In the genomic region with DNA sequence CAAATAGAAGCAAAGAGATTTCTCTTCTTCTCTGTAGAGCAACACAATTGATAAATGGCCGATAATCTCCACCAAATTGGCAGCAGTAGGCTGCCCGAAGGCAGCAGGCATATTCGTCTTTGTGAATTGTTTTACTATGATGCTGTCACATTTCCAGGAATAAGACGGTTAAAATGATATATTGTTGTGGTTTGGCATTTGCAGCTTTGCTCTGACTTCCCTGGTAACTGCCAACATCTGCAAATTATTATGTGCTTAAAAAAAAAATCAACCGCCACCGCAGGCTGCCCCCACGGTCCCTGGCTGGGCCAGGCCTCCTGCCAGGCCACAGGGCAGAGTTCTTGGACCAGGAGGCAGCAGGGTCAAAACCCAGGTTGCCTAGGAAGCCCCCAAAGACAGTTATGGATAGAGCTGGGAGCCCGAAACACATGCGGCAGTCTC, we compare ENCODE assay signal across 8 cellular contexts.
DNase-seq lines count a peak whose midpoint lies in the region; ATAC-seq and TF ChIP-seq lines count a peak whose summit lies in the region.

No MANE protein-coding gene starts in this region.

- H3K36me3 ChIP-seq in A673 (ENCODE audit: insufficient read depth, low read length, poor library complexity, severe bottlenecking) (no peaks in the 10 kb centered on the region), IMR-90 (ENCODE audit: control insufficient read depth, insufficient read depth, low read length) (no peaks in the 10 kb centered on the region), adrenal gland (replicated peaks in 1 of 2) (no peaks in the 10 kb centered on the region), lung (ENCODE audit: control insufficient read depth in 2 of 2, insufficient read depth in 2 of 2, low read length in 2 of 2) (no peaks in the 10 kb centered on the region), H7 (replicated peaks; ENCODE audit: control insufficient read depth, insufficient read depth, low read length) (no peaks in the 10 kb centered on the region)

- BruUV-seq in A673 (replicated peaks; lab: Mats Ljungman, UMichigan) (no TSS peak), IMR-90 (replicated peaks; lab: Mats Ljungman, UMichigan) (no TSS peak)

- H4K8ac ChIP-seq in IMR-90 (ENCODE audit: low read depth in 2 of 2, low read length in 2 of 2): peak overlapping the region in 1 of 2 experiments; percentile 28; a peak in 1 of 4 replicates

- peak overlapping the region; percentile 77 for H2BK20ac ChIP-seq in IMR-90 (ENCODE audit: low read depth, low read length)

- intact Hi-C loops in A673 (cut with micrococcal nuclease; ENCODE audit: unreplicated experiment): no loop called here
- intact Hi-C loops in IMR-90 (cut with micrococcal nuclease): loop anchor here (2.0 to 10.0 kb wide), 4 partner anchors 63 to 250 kb away; a partner anchor contains a TSS
- intact Hi-C loops in adrenal gland (cut with DNase I): no loop called here
- intact Hi-C loops in posterior cingulate gyrus (cut with DNase I): loop anchor here (10.0 kb wide), 1 partner anchor 180 kb away; a partner anchor contains a TSS

- peak overlapping the region; percentile 53; the same call in 1 of the 2 replicates for H3K56ac ChIP-seq in IMR-90 (ENCODE audit: extremely low read depth, insufficient read depth, low read length)

- H3K4me3 ChIP-seq in A673 (ENCODE audit: low read depth, low read length, poor library complexity, severe bottlenecking) (no peak overlapping the region), IMR-90 (ENCODE audit: insufficient read depth, low read depth, low read length) (no peak overlapping the region), adrenal gland (no peak overlapping the region), lung (no peak overlapping the region), H7 (ENCODE audit: insufficient read depth, low read depth, low read length) (no peak overlapping the region)

- peak overlapping the region; percentile 38; the same call in 1 of the 2 replicates for H3K18ac ChIP-seq in IMR-90 (ENCODE audit: low read depth, low read length)

- peak overlapping the region; percentile 53 for H3K27ac ChIP-seq in A673 (ENCODE audit: low read depth, low read length, poor library complexity, severe bottlenecking)
- peak overlapping the region; percentile 78 for H3K27ac ChIP-seq in IMR-90 (ENCODE audit: insufficient read depth, low read length)
- H3K27ac ChIP-seq in adrenal gland: peak overlapping the region in 4 of 5 donors; percentile 21 to 75 (median 52)
- H3K27ac ChIP-seq in lung (ENCODE audit: low read depth in 1 of 2, low read length in 1 of 2): peak overlapping the region; percentile 38 to 61

- H2AK9ac ChIP-seq in IMR-90 (replicated peaks; ENCODE audit: low read depth, low read length, poor library complexity): no peak overlapping the region

- peak overlapping the region; percentile 54; the same call in 1 of the 2 replicates for H4K91ac ChIP-seq in IMR-90 (ENCODE audit: insufficient read depth, low read depth, low read length)

- no peaks in the 10 kb centered on the region for H3K79me1 ChIP-seq in IMR-90 (ENCODE audit: low read depth in 1 of 2, low read length in 2 of 2)

- dilution Hi-C loops in IMR-90 (cut with HindIII; ENCODE audit: low sequenced_read_pairs, unreplicated experiment): no loop called here

- ATAC-seq in IMR-90 (ENCODE audit: low read depth): peak; percentile 19
- peak; percentile 43 for ATAC-seq in lung (ENCODE audit: insufficient read depth, low FRiP score)
- ATAC-seq in GM19397 (IDR thresholded peaks at IDR 0.05; ENCODE audit: unreplicated experiment): no peak

- CTCF ChIA-PET in A673 (lab: Charles Lee): no interaction called here
- CTCF ChIA-PET in IMR-90 (lab: Yijun Ruan, JAX): interaction anchor here (1.0 kb wide), 1 partner anchor 132 kb away, joined by 4 read pairs; no protein-coding TSS in a partner anchor

- peaks cover 46% of the 10 kb centered on the region for H3K4me1 ChIP-seq in A673 (ENCODE audit: insufficient read depth, low read length, poor library complexity, severe bottlenecking)
- peaks cover 29% of the 10 kb centered on the region for H3K4me1 ChIP-seq in IMR-90 (ENCODE audit: control insufficient read depth, insufficient read depth, low read length)
- H3K4me1 ChIP-seq in adrenal gland (replicated peaks in 1 of 2): peaks cover 4 to 50% of the 10 kb centered on the region in 2 donors
- H3K4me1 ChIP-seq in lung (ENCODE audit: control insufficient read depth in 2 of 2, insufficient read depth in 2 of 2, low read length in 2 of 2): peaks cover 22 to 29% of the 10 kb centered on the region in 2 donors

- WGBS in IMR-90 (ENCODE audit: extremely low coverage in 2 of 2, insufficient read length in 1 of 2), 2 experiments: 0% methylated on average over 1 of the region's 9 CpGs; no CpG with 5 or more reads in 1 of the 2 experiments
- WGBS in adrenal gland, 4 donors: 9 to 23% (median 14%) methylated on average over 9 of the region's 9 CpGs
- 9 to 32% methylated on average over 9 of the region's 9 CpGs for WGBS in lung, 2 donors

- H3K9me3 ChIP-seq in A673 (ENCODE audit: low read depth, low read length, poor library complexity, severe bottlenecking) (no peaks in the 10 kb centered on the region), IMR-90 (ENCODE audit: control insufficient read depth, insufficient read depth, low read length) (no peaks in the 10 kb centered on the region), adrenal gland (replicated peaks in 1 of 3) (no peaks in the 10 kb centered on the region), lung (ENCODE audit: control insufficient read depth in 2 of 2, insufficient read depth in 1 of 2, low read length in 1 of 2) (no peaks in the 10 kb centered on the region)

- H3K4ac ChIP-seq in IMR-90 (ENCODE audit: low read depth, low read length): peak overlapping the region; percentile 74

- peak; percentile 36 for DNase-seq in A673 (ENCODE audit: low spot score)
- DNase-seq in IMR-90: peak; percentile 86
- DNase-seq in adrenal gland: peak in 3 of 7 donors; percentile 37 to 62 (median 40)
- DNase-seq in lung (ENCODE audit: low spot score): no peak
- no peak for DNase-seq in posterior cingulate gyrus
- no peak for DNase-seq in H7
- DNase-seq in SIG-M5 treated with dmso at 0.1 percent for 504 hours (lab: John Stamatoyannopoulos, UW; ENCODE audit: unreplicated experiment): no peak

- no peak overlapping the region for H4K5ac ChIP-seq in IMR-90 (ENCODE audit: low read depth, low read length)

- POLR2A ChIA-PET in A673 (lab: Charles Lee; ENCODE audit: low non-redundant PET): interaction anchor here (0.7 to 0.8 kb wide), 2 partner anchors 142 to 175 kb away, joined by 3 read pairs; no protein-coding TSS in a partner anchor
- POLR2A ChIA-PET in IMR-90 (lab: Charles Lee; ENCODE audit: unreplicated experiment): interaction anchor here (0.8 kb wide), 1 partner anchor 11 kb away, joined by 3 read pairs; no protein-coding TSS in a partner anchor

- in situ Hi-C loops in IMR-90 (cut with MboI; ENCODE audit: low sequenced_read_pairs): no loop called here

- no peaks in the 10 kb centered on the region; the same call in 1 of the 2 replicates for H4K20me1 ChIP-seq in IMR-90 (ENCODE audit: insufficient read depth, low read length)

- peak overlapping the region; percentile 25; the same call in 1 of the 3 replicates for H2BK15ac ChIP-seq in IMR-90 (ENCODE audit: low read depth, low read length)

- H3K27me3 ChIP-seq in A673 (replicated peaks; ENCODE audit: insufficient read depth, low read depth, low read length, poor library complexity) (no peaks in the 10 kb centered on the region), IMR-90 (ENCODE audit: control insufficient read depth, insufficient read depth, low read length) (no peaks in the 10 kb centered on the region), adrenal gland (no peaks in the 10 kb centered on the region), lung (ENCODE audit: control insufficient read depth, insufficient read depth) (no peaks in the 10 kb centered on the region), H7 (ENCODE audit: control insufficient read depth, insufficient read depth, low read length) (no peaks in the 10 kb centered on the region)

- H3K23ac ChIP-seq in IMR-90 (ENCODE audit: low read depth, low read length): peak overlapping the region; percentile 69; the same call in 1 of the 2 replicates

- no peak for TF ChIP-seq CTCF in A673 (conservative IDR thresholded peaks at IDR 0.05; ENCODE audit: low read depth, low read length)
- TF ChIP-seq CTCF in IMR-90 (conservative IDR thresholded peaks at IDR 0.05; ENCODE audit: low read depth, low read length): no peak
- TF ChIP-seq CTCF in adrenal gland (IDR thresholded peaks at IDR 0.05): no peak
- no peak for TF ChIP-seq CTCF in lung (IDR thresholded peaks at IDR 0.05; ENCODE audit: control extremely low read depth, extremely low read depth)

- peak overlapping the region; percentile 37; the same call in 1 of the 2 replicates for H2AK5ac ChIP-seq in IMR-90 (ENCODE audit: low read depth, low read length)

- TF ChIP-seq RAD21 in IMR-90 (IDR thresholded peaks at IDR 0.05; ENCODE audit: low read length): no peak

- no peak overlapping the region for H3K9ac ChIP-seq in IMR-90 (ENCODE audit: low read depth, low read length)

- H2BK120ac ChIP-seq in IMR-90 (ENCODE audit: low read depth, low read length): peak overlapping the region; percentile 83

- peak overlapping the region; percentile 3 for H2BK5ac ChIP-seq in IMR-90 (ENCODE audit: low read depth, low read length, poor library complexity, severe bottlenecking)

- 0 out of 2 replicates have a peak overlapping the region, but pooled peaks have one; percentile 25 for H3K14ac ChIP-seq in IMR-90 (replicated peaks; ENCODE audit: low read depth, low read length)

- H3K9me1 ChIP-seq in IMR-90 (ENCODE audit: insufficient read depth, low read length): peaks cover 17% of the 10 kb centered on the region

- H2AFZ ChIP-seq in IMR-90 (replicated peaks; ENCODE audit: low read length, poor library complexity): no peak overlapping the region

- TF ChIP-seq POLR2A in IMR-90 (IDR thresholded peaks at IDR 0.05; ENCODE audit: low read depth, low read length) (no peak), adrenal gland (IDR thresholded peaks at IDR 0.05) (no peak)

- 0 out of 2 replicates have a peak overlapping the region, but pooled peaks have one; percentile 21 for H3K4me2 ChIP-seq in IMR-90 (ENCODE audit: low read depth, low read length)

TF ChIP-seq in IMR-90, 13 proteins besides CTCF, POLR2A, EP300 and RAD21:
- TF ChIP-seq BHLHE40 (IDR thresholded peaks at IDR 0.05; ENCODE audit: low read depth, low read length) (peak; percentile 43), CEBPB (IDR thresholded peaks at IDR 0.05; ENCODE audit: low read depth, low read length) (no peak)
TF ChIP-seq in IMR-90: peak in this region for 1.

Comparison
In these comparisons a context has a peak if more than half of its experiments do, and no peak if none do; other contexts are left out.
1. DNase-seq: peak in A673 (single experiment) and IMR-90 (single experiment); none in lung (single experiment), posterior cingulate gyrus (0 of 10), H7 (single experiment) and SIG-M5 treated with dmso at 0.1 percent for 504 hours (single experiment).
2. intact Hi-C loops: an anchor here in IMR-90 (2.0 to 10.0 kb wide) and posterior cingulate gyrus (10.0 kb wide); none called in A673 and adrenal gland.
3. Peak in every context shown above with its lines, with median percentiles within 50 percentile points of each other: H3K27ac ChIP-seq.